Comparison of ENCODE assay signal across 9 cellular contexts in the genomic region with DNA sequence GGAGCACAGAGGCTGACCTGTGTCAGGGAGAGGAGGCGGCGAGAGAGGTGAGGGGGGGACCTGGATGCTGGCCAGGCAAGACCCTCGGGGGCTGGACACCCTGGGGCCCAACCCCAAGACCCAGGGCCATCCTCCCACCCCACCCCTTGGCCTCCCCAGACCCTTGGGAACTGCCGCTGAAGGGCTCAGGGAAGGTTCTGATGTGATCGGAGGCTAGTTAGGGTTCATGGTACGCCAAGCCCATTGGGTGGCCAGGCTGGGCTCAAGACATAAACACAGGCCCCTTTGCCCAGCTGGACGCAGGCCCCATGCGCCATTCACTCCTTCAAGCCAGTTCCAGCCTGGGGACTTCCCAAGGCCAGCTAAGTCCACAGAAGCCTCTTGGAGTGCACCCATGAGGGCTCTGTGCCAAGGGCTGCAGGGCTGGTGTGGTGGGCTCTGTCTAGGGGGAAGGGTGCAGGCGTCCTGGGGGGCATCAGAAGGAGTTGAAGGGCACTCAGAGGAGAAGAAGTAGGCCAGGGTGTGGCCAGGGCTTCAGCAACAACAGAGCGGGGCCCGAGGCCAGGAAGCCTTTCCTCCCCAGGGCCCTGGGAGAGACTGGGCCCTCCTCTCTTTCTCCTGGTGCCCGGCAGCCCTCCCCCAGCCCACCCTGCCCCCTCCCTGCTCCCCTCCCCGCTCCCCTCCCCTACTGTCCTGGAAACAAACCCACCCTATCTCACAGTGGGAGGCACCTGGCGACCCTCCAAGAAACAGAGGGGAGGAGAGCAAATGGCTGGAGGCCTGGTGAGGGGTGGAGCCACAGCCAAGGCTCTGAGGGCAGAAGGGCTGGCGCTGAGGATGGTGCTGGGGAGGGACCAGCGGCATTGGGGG. TPM values are rescaled to one million over a fixed set of nuclear protein-coding genes. Genes with fewer than 3 reads are reported as not detected.
A peak's percentile ranks its signal among the peaks of the same experiment; 100 is the strongest.
DNase-seq lines count a peak whose midpoint lies in the region; TF ChIP-seq lines count a peak whose summit lies in the region.
"Had no signal": no experiment of that assay in that cellular context is flagged by ENCODE, and none has a peak within 500 bp of the region (broad histone marks: within the 10 kb centered on the region; RNA-seq: fewer than 3 reads in every experiment).

No MANE protein-coding gene starts in this region.

- DNase-seq in HFF-Myc (ENCODE audit: extremely low read depth, low read depth) (peak; percentile 35), anterior cingulate cortex (lab: John Stamatoyannopoulos, UW) (peak in 53 of 58 donors; percentile 24 to 87 (median 72)), inferior parietal cortex (ENCODE audit: extremely low spot score) (peak; percentile 34), stomach (peak; percentile 86), NCI-H526 (lab: John Stamatoyannopoulos, UW) (no peak), GM10266 (ENCODE audit: extremely low spot score) (no peak), MV-4-11 (lab: John Stamatoyannopoulos, UW) (no peak)
- no peak for DNase-seq in T-helper 2 cell treated with Interferon-gamma antibody and Interleukin-4, amounts not matched to agents 5 μg/mL and 100 μg/mL, for 36 hours (ENCODE audit: low spot score)

- peaks cover 0 to 6% (median 0%) of the 10 kb centered on the region in 4 donors for H3K36me3 ChIP-seq in stomach

- H3K4me3 Mint-ChIP-seq in T-helper 2 cell treated with Interferon-gamma antibody and Interleukin-4, amounts not matched to agents 5 μg/mL and 100 μg/mL, for 36 hours = no peak overlapping the region

- 24 to 34% (median 31%) methylated on average over 9 to 16 of the region's 16 CpGs for WGBS in stomach, 5 donors

- H3K4me3 ChIP-seq in HFF-Myc (replicated peaks; ENCODE audit: low read depth, low read length) (no peak overlapping the region), stomach (peak overlapping the region in 3 of 4 donors; percentile 5 to 19 (median 6))

- TF ChIP-seq CTCF in HFF-Myc (IDR thresholded peaks at IDR 0.05; ENCODE audit: low read depth, low read length, missing control alignments) (no peak), stomach (IDR thresholded peaks at IDR 0.05) (no peak), GM10266 (IDR thresholded peaks at IDR 0.05; ENCODE audit: control insufficient read depth, insufficient read depth, low read depth, missing control alignments) (no peak)

- H3K27me3 Mint-ChIP-seq in T-helper 2 cell treated with Interferon-gamma antibody and Interleukin-4, amounts not matched to agents 5 μg/mL and 100 μg/mL, for 36 hours (ENCODE audit: low read depth) = no peaks in the 10 kb centered on the region

- TF ChIP-seq EP300 in stomach (IDR thresholded peaks at IDR 0.05) = no peak

- H3K27ac Mint-ChIP-seq in T-helper 2 cell treated with Interferon-gamma antibody and Interleukin-4, amounts not matched to agents 5 μg/mL and 100 μg/mL, for 36 hours = no peak overlapping the region

- no peaks in the 10 kb centered on the region for H3K36me3 Mint-ChIP-seq in T-helper 2 cell treated with Interferon-gamma antibody and Interleukin-4, amounts not matched to agents 5 μg/mL and 100 μg/mL, for 36 hours (ENCODE audit: low read depth)

- H3K4me1 ChIP-seq in stomach = peaks cover 16 to 47% (median 31%) of the 10 kb centered on the region in 4 donors

- H3K9me3 ChIP-seq in stomach = no peaks in the 10 kb centered on the region

- peak overlapping the region; percentile 65 to 81 (median 80) for H3K27ac ChIP-seq in stomach

- H3K4me1 Mint-ChIP-seq in T-helper 2 cell treated with Interferon-gamma antibody and Interleukin-4, amounts not matched to agents 5 μg/mL and 100 μg/mL, for 36 hours (ENCODE audit: low read depth) = no peaks in the 10 kb centered on the region

- TF ChIP-seq POLR2A in stomach (IDR thresholded peaks at IDR 0.05) = no peak

- no peaks in the 10 kb centered on the region for H3K27me3 ChIP-seq in stomach

- no peaks in the 10 kb centered on the region for H3K9me3 Mint-ChIP-seq in T-helper 2 cell treated with Interferon-gamma antibody and Interleukin-4, amounts not matched to agents 5 μg/mL and 100 μg/mL, for 36 hours

- intact Hi-C loops in stomach (cut with DNase I; ENCODE audit: low total_unique reads) = no loop called here

RNA-seq across cellular contexts. Expression of a gene that starts 12.9 kb away (rescaled TPM):
- 1 to 10 TPM in 1 of 5 donors, not detected in 4; 1.5 TPM for total RNA-seq in stomach
- 1 to 10 TPM; 1.1 to 9.0 (median 3.1) TPM for polyA plus RNA-seq in stomach
- total RNA-seq: dermis microvascular lymphatic vessel endothelial cell had no signal

RNA-seq across cellular contexts. Expression of a gene that starts 13.0 kb away (rescaled TPM):
- total RNA-seq in stomach = 1 to 10 TPM in 1 of 5 donors, under 1 TPM in 2, not detected in 2; 0.72 to 1.3 (median 0.92) TPM
- polyA plus RNA-seq in stomach = 1 to 10 TPM in 1 of 3 donors, under 1 TPM in 2; 0.61 to 1.8 (median 0.63) TPM
- total RNA-seq: dermis microvascular lymphatic vessel endothelial cell had no signal

RNA-seq across cellular contexts. Expression of a gene that starts 44.4 kb away (rescaled TPM):
- total RNA-seq in stomach = 1 to 10 TPM in 1 of 5 donors, not detected in 4; 2.6 TPM
- polyA plus RNA-seq in stomach = 1 to 10 TPM in 2 of 3 donors, under 1 TPM in 1; 0.81 to 6.3 (median 1.8) TPM
- total RNA-seq: dermis microvascular lymphatic vessel endothelial cell had no signal

Comparison
In these comparisons a context has a peak if more than half of its experiments do, and no peak if none do; other contexts are left out.
1. DNase-seq: peak in HFF-Myc (single experiment), anterior cingulate cortex (53 of 58), inferior parietal cortex (single experiment) and stomach (single experiment); none in T-helper 2 cell treated with Interferon-gamma antibody and Interleukin-4, amounts not matched to agents 5 μg/mL and 100 μg/mL, for 36 hours (single experiment), NCI-H526 (0 of 2), GM10266 (single experiment) and MV-4-11 (single experiment).